In the genomic region with DNA sequence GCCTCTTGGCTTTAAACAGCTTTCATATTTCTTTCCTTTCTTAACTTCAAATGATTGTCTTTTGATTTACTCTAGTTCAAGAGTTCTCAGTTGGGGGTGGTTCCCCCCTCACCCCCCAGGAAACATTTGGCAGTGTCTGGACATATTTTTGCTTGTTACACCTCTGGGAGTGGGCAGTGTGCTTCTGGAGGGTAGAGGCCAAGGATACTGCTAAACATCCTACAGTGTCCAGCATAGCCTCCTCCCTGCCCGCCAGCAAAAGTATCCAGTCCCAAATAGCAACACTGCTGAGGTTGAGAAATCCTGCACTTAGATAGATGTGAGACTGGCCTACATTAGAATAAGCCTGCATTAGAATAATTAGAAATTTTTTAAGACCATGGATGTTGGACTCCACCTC, we compare ENCODE assay signal across 9 cellular contexts. TPM values are rescaled to one million over a fixed set of nuclear protein-coding genes. Genes with fewer than 3 reads are reported as not detected.
DNase-seq lines count a peak whose midpoint lies in the region; ATAC-seq lines count a peak whose summit lies in the region.
"Had no signal": no experiment of that assay in that cellular context is flagged by ENCODE, and none has a peak within 500 bp of the region (broad histone marks: within the 10 kb centered on the region; RNA-seq: fewer than 3 reads in every experiment).

No MANE protein-coding gene starts in this region.

- POLR2A ChIA-PET in activated CD4-positive, alpha-beta memory T cell treated with anti-CD3 and anti-CD28 coated beads, Interleukin-2, amount 10 ng/mL, durations not matched to agents 7 days and 5 days (lab: Charles Lee): no interaction called here

- peaks cover 56% of the 10 kb centered on the region for H3K4me1 Mint-ChIP-seq in activated CD4-positive, alpha-beta memory T cell treated with anti-CD3 and anti-CD28 coated beads, Interleukin-2, amount 10 ng/mL, durations not matched to agents 7 days and 5 days
- H3K4me1 Mint-ChIP-seq in immature natural killer cell: peaks cover 71 to 74% of the 10 kb centered on the region in 2 donors
- peaks cover 74% of the 10 kb centered on the region for H3K4me1 Mint-ChIP-seq in stimulated activated naive CD8-positive, alpha-beta T cell treated with anti-CD3 and anti-CD28 coated beads, Interleukin-15, amount 100 ng/mL, for 72 hours

- DNase-seq in activated T-cell treated with anti-CD3 and anti-CD28 coated beads, Interleukin-2, amount 50 U/mL, for 1 hour: peak; percentile 8
- no peak for DNase-seq in activated T-cell treated with anti-CD3 and anti-CD28 coated beads, Interleukin-2, amount 50 U/mL, for 48 hours
- DNase-seq in activated CD4-positive, alpha-beta memory T cell treated with anti-CD3 and anti-CD28 coated beads, Interleukin-2, amount 10 ng/mL, durations not matched to agents 7 days and 5 days: no peak
- DNase-seq in immature natural killer cell (no peak), NCI-H1048 (lab: John Stamatoyannopoulos, UW) (no peak), NCI-H345 (lab: John Stamatoyannopoulos, UW) (no peak)
- no peak for DNase-seq in stimulated activated naive CD8-positive, alpha-beta T cell treated with anti-CD3 and anti-CD28 coated beads, Interleukin-15, amount 100 ng/mL, for 72 hours
- DNase-seq: activated naive CD4-positive, alpha-beta T cell treated with Interleukin-2 at 50 U/mL for 16 hours had no signal

- H3K9me3 Mint-ChIP-seq in activated CD4-positive, alpha-beta memory T cell treated with anti-CD3 and anti-CD28 coated beads, Interleukin-2, amount 10 ng/mL, durations not matched to agents 7 days and 5 days: no peaks in the 10 kb centered on the region
- no peaks in the 10 kb centered on the region for H3K9me3 Mint-ChIP-seq in immature natural killer cell
- H3K9me3 Mint-ChIP-seq in stimulated activated naive CD8-positive, alpha-beta T cell treated with anti-CD3 and anti-CD28 coated beads, Interleukin-15, amount 100 ng/mL, for 72 hours: no peaks in the 10 kb centered on the region

- no peak overlapping the region for H3K27ac Mint-ChIP-seq in activated CD4-positive, alpha-beta memory T cell treated with anti-CD3 and anti-CD28 coated beads, Interleukin-2, amount 10 ng/mL, durations not matched to agents 7 days and 5 days
- H3K27ac Mint-ChIP-seq in immature natural killer cell: peak overlapping the region in 5 of 6 donors; percentile 25 to 81 (median 69)
- no peak overlapping the region for H3K27ac Mint-ChIP-seq in stimulated activated naive CD8-positive, alpha-beta T cell treated with anti-CD3 and anti-CD28 coated beads, Interleukin-15, amount 100 ng/mL, for 72 hours

- CTCF ChIA-PET in activated CD4-positive, alpha-beta memory T cell treated with anti-CD3 and anti-CD28 coated beads, Interleukin-2, amount 10 ng/mL, durations not matched to agents 7 days and 5 days (lab: Charles Lee): no interaction called here

- H3K4me3 Mint-ChIP-seq in activated CD4-positive, alpha-beta memory T cell treated with anti-CD3 and anti-CD28 coated beads, Interleukin-2, amount 10 ng/mL, durations not matched to agents 7 days and 5 days: peak overlapping the region; percentile 22
- H3K4me3 Mint-ChIP-seq in immature natural killer cell: peak overlapping the region; percentile 44 to 80 (median 56)
- H3K4me3 Mint-ChIP-seq in stimulated activated naive CD8-positive, alpha-beta T cell treated with anti-CD3 and anti-CD28 coated beads, Interleukin-15, amount 100 ng/mL, for 72 hours: peak overlapping the region; percentile 53 to 76

- H3K36me3 Mint-ChIP-seq in activated CD4-positive, alpha-beta memory T cell treated with anti-CD3 and anti-CD28 coated beads, Interleukin-2, amount 10 ng/mL, durations not matched to agents 7 days and 5 days (ENCODE audit: low read depth): peaks cover 34% of the 10 kb centered on the region
- H3K36me3 Mint-ChIP-seq in immature natural killer cell: no peaks in the 10 kb centered on the region

- no peaks in the 10 kb centered on the region for H3K27me3 Mint-ChIP-seq in activated CD4-positive, alpha-beta memory T cell treated with anti-CD3 and anti-CD28 coated beads, Interleukin-2, amount 10 ng/mL, durations not matched to agents 7 days and 5 days
- peaks cover 0 to 15% (median 11%) of the 10 kb centered on the region in 3 donors for H3K27me3 Mint-ChIP-seq in immature natural killer cell (ENCODE audit: low read depth in 3 of 3)
- H3K27me3 Mint-ChIP-seq in stimulated activated naive CD8-positive, alpha-beta T cell treated with anti-CD3 and anti-CD28 coated beads, Interleukin-15, amount 100 ng/mL, for 72 hours: no peaks in the 10 kb centered on the region

- no peak for ATAC-seq in stimulated activated naive CD8-positive, alpha-beta T cell treated with anti-CD3 and anti-CD28 coated beads, Interleukin-15, amount 100 ng/mL, for 72 hours
- no peak for ATAC-seq in activated CD4-positive, CD25-positive, alpha-beta regulatory T cell treated with anti-CD3 and anti-CD28 coated beads, Interleukin-2, amount 50 U/mL, for 24 hours

RNA-seq across cellular contexts. Expression of gene PPP6R3, which starts 3.2 kb away (rescaled TPM):
- 100 to 1,000 TPM; 105 to 115 TPM for total RNA-seq in activated CD4-positive, alpha-beta memory T cell treated with anti-CD3 and anti-CD28 coated beads, Interleukin-2, amount 10 ng/mL, durations not matched to agents 7 days and 5 days
- 10 to 100 TPM; 18.2 to 48.4 (median 29.8) TPM for polyA plus RNA-seq in immature natural killer cell

Comparison
In these comparisons a context has a peak if more than half of its experiments do, and no peak if none do; other contexts are left out.
1. H3K27ac Mint-ChIP-seq: peak in immature natural killer cell (5 of 6); none in activated CD4-positive, alpha-beta memory T cell treated with anti-CD3 and anti-CD28 coated beads, Interleukin-2, amount 10 ng/mL, durations not matched to agents 7 days and 5 days (single experiment) and stimulated activated naive CD8-positive, alpha-beta T cell treated with anti-CD3 and anti-CD28 coated beads, Interleukin-15, amount 100 ng/mL, for 72 hours (0 of 2).
2. Peak in every context shown above with its lines, with median percentiles within 50 percentile points of each other: H3K4me3 Mint-ChIP-seq.